In genomic region chr12:53660064-53660463, GRCh38 we compare ENCODE assay signal across 7 cellular contexts. TPM values are rescaled to one million over a fixed set of nuclear protein-coding genes. Genes with fewer than 3 reads are reported as not detected.
A peak's percentile ranks its signal among the peaks of the same experiment; 100 is the strongest.
DNase-seq lines count a peak whose midpoint lies in the region; ATAC-seq and TF ChIP-seq lines count a peak whose summit lies in the region.

No MANE protein-coding gene starts in this region.

- 18 to 25% methylated on average over 4 to 5 of the region's 5 CpGs for WGBS in gastroesophageal sphincter (ENCODE audit: low coverage in 1 of 2), 2 donors

- peaks cover 72% of the 10 kb centered on the region for H3F3A ChIP-seq in neural progenitor cell (ENCODE audit: low read depth)

- no peak overlapping the region for H3K27ac Mint-ChIP-seq in neural progenitor cell
- no peak overlapping the region for H3K27ac Mint-ChIP-seq in naive thymus-derived CD4-positive, alpha-beta T cell

- H3K9me3 Mint-ChIP-seq in neural progenitor cell: no peaks in the 10 kb centered on the region
- no peaks in the 10 kb centered on the region for H3K9me3 Mint-ChIP-seq in naive thymus-derived CD4-positive, alpha-beta T cell

- peaks cover 11% of the 10 kb centered on the region for H3K27me3 Mint-ChIP-seq in neural progenitor cell (ENCODE audit: insufficient read depth, low read depth)
- H3K27me3 Mint-ChIP-seq in naive thymus-derived CD4-positive, alpha-beta T cell: no peaks in the 10 kb centered on the region

- no peaks in the 10 kb centered on the region for H3K27me3 ChIP-seq in adipocyte (replicated peaks; ENCODE audit: control insufficient read depth, insufficient read depth, low read length)
- no peaks in the 10 kb centered on the region for H3K27me3 ChIP-seq in gastroesophageal sphincter
- H3K27me3 ChIP-seq in neural progenitor cell: no peaks in the 10 kb centered on the region
- H3K27me3 ChIP-seq in naive thymus-derived CD4-positive, alpha-beta T cell (ENCODE audit: control insufficient read depth in 2 of 2, insufficient read depth in 2 of 2, low read length in 2 of 2): no peaks in the 10 kb centered on the region

- no peak for TF ChIP-seq EP300 in gastroesophageal sphincter (IDR thresholded peaks at IDR 0.05)

- H3K4me2 ChIP-seq in neural progenitor cell: peak overlapping the region; percentile 51

- H2AFZ ChIP-seq in neural progenitor cell (replicated peaks): no peak overlapping the region

- H3K4me1 Mint-ChIP-seq in neural progenitor cell: peaks cover 19% of the 10 kb centered on the region
- H3K4me1 Mint-ChIP-seq in naive thymus-derived CD4-positive, alpha-beta T cell: peaks cover 0 to 3% (median 0%) of the 10 kb centered on the region in 7 donors

- TF ChIP-seq POLR2A in gastroesophageal sphincter (IDR thresholded peaks at IDR 0.05): no peak

- H3K36me3 ChIP-seq in adipocyte (ENCODE audit: control insufficient read depth, insufficient read depth, low read length, severe bottlenecking) (peaks cover 14% of the 10 kb centered on the region), gastroesophageal sphincter (peaks cover 0 to 27% of the 10 kb centered on the region in 2 donors), neural progenitor cell (peaks cover 4% of the 10 kb centered on the region)
- peaks cover 0 to 22% (median 6%) of the 10 kb centered on the region in 3 experiments for H3K36me3 ChIP-seq in naive thymus-derived CD4-positive, alpha-beta T cell (ENCODE audit: control insufficient read depth in 2 of 3, insufficient read depth in 3 of 3, low read length in 3 of 3)

- POLR2A ChIA-PET in naive thymus-derived CD4-positive, alpha-beta T cell (lab: Charles Lee): interaction anchor here (1.7 kb wide), 1 partner anchor 16 kb away, joined by 4 read pairs; the partner anchor contains the start of gene ATP5MC2

- peak overlapping the region; percentile 55 for H3K4me3 ChIP-seq in adipocyte (ENCODE audit: low read length)
- no peak overlapping the region for H3K4me3 ChIP-seq in gastroesophageal sphincter
- peak overlapping the region; percentile 2 for H3K4me3 ChIP-seq in neural progenitor cell
- no peak overlapping the region for H3K4me3 ChIP-seq in naive thymus-derived CD4-positive, alpha-beta T cell (ENCODE audit: low read length)

- H3K27ac ChIP-seq in gastroesophageal sphincter (peak overlapping the region; percentile 85 to 91 (median 88)), neural progenitor cell (peak overlapping the region; percentile 95)
- no peak overlapping the region for H3K27ac ChIP-seq in naive thymus-derived CD4-positive, alpha-beta T cell (ENCODE audit: low read depth, low read length)

- H3K9me3 ChIP-seq in adipocyte (ENCODE audit: control insufficient read depth, low read length) (no peaks in the 10 kb centered on the region), gastroesophageal sphincter (no peaks in the 10 kb centered on the region), neural progenitor cell (ENCODE audit: low read depth) (no peaks in the 10 kb centered on the region)
- no peaks in the 10 kb centered on the region for H3K9me3 ChIP-seq in naive thymus-derived CD4-positive, alpha-beta T cell (ENCODE audit: control insufficient read depth in 2 of 3, low read length in 3 of 3)

- H3K9ac ChIP-seq in adipocyte (ENCODE audit: low read length) (peak overlapping the region; percentile 76), neural progenitor cell (no peak overlapping the region)

- H4K20me1 ChIP-seq in neural progenitor cell (ENCODE audit: low read depth): no peaks in the 10 kb centered on the region

- TF ChIP-seq CTCF in gastroesophageal sphincter (IDR thresholded peaks at IDR 0.05) (no peak), neural progenitor cell (IDR thresholded peaks at IDR 0.05) (no peak)

- no peak for ATAC-seq in gastroesophageal sphincter
- ATAC-seq in GM19463 (IDR thresholded peaks at IDR 0.05; ENCODE audit: unreplicated experiment): no peak
- no peak for ATAC-seq in naive thymus-derived CD4-positive, alpha-beta T cell

- CTCF ChIA-PET in naive thymus-derived CD4-positive, alpha-beta T cell (lab: Charles Lee): no interaction called here

- H3K4me1 ChIP-seq in adipocyte (ENCODE audit: control insufficient read depth, insufficient read depth, low read length) (peaks cover 34% of the 10 kb centered on the region), gastroesophageal sphincter (peaks cover 12 to 46% (median 26%) of the 10 kb centered on the region in 3 donors), neural progenitor cell (peaks cover 29% of the 10 kb centered on the region)
- no peaks in the 10 kb centered on the region for H3K4me1 ChIP-seq in naive thymus-derived CD4-positive, alpha-beta T cell (ENCODE audit: control insufficient read depth in 2 of 2, insufficient read depth in 2 of 2, low read length in 2 of 2)

- H3K79me2 ChIP-seq in neural progenitor cell (ENCODE audit: low read depth): no peaks in the 10 kb centered on the region

- H3K36me3 Mint-ChIP-seq in neural progenitor cell: peaks cover 26% of the 10 kb centered on the region
- peaks cover 8 to 23% (median 14%) of the 10 kb centered on the region in 5 donors for H3K36me3 Mint-ChIP-seq in naive thymus-derived CD4-positive, alpha-beta T cell

- intact Hi-C loops in naive thymus-derived CD4-positive, alpha-beta T cell (cut with micrococcal nuclease): no loop called here

- peak; percentile 11 for DNase-seq in adipocyte (ENCODE audit: low read depth)
- DNase-seq in neural progenitor cell (ENCODE audit: low spot score): no peak
- no peak for DNase-seq in naive thymus-derived CD4-positive, alpha-beta T cell
- DNase-seq in NCI-H1417 (lab: John Stamatoyannopoulos, UW): no peak
- DNase-seq in NCI-H2196 (lab: John Stamatoyannopoulos, UW; ENCODE audit: unreplicated experiment): no peak

- H3K4me3 Mint-ChIP-seq in neural progenitor cell: no peak overlapping the region
- H3K4me3 Mint-ChIP-seq in naive thymus-derived CD4-positive, alpha-beta T cell: no peak overlapping the region

RNA-seq across cellular contexts. Expression of gene ATP5MC2, which starts 15.8 kb away (rescaled TPM):
- total RNA-seq in gastroesophageal sphincter: 100 to 1,000 TPM; 197 to 324 (median 245) TPM
- 461 and 715 TPM in 2 replicates for total RNA-seq in neural progenitor cell (ENCODE audit: low replicate concordance)
- 100 to 1,000 TPM; 237 to 332 (median 275) TPM for total RNA-seq in naive thymus-derived CD4-positive, alpha-beta T cell
- 100 to 1,000 TPM; 586 to 659 TPM for polyA plus RNA-seq in naive thymus-derived CD4-positive, alpha-beta T cell

RNA-seq across cellular contexts. Expression of gene ATF7, which starts 33.9 kb away (rescaled TPM):
- total RNA-seq in gastroesophageal sphincter: 10 to 100 TPM; 26.7 to 54.9 (median 33.3) TPM
- 12.7 and 15.9 TPM in 2 replicates for total RNA-seq in neural progenitor cell (ENCODE audit: low replicate concordance)
- total RNA-seq in naive thymus-derived CD4-positive, alpha-beta T cell: 10 to 100 TPM; 21.9 to 39.5 (median 30.9) TPM
- polyA plus RNA-seq in naive thymus-derived CD4-positive, alpha-beta T cell: 10 to 100 TPM; 14.5 to 14.9 TPM

Comparison
In these comparisons a context has a peak if more than half of its experiments do, and no peak if none do; other contexts are left out.
1. H3K4me3 ChIP-seq: peak in adipocyte (single experiment) and neural progenitor cell (single experiment); none in gastroesophageal sphincter (0 of 2) and naive thymus-derived CD4-positive, alpha-beta T cell (single experiment).